1 cellular context compared by ENCODE assay signal in genomic region chrX:107135076-107135964, GRCh38.
A peak's percentile ranks its signal among the peaks of the same experiment; 100 is the strongest.
TF ChIP-seq lines count a peak whose summit lies in the region.

No MANE protein-coding gene starts in this region.

TF ChIP-seq in K562, 482 proteins besides CTCF, POLR2A, EP300 and RAD21 (continued from another document):
- peak; percentile 65 for TF ChIP-seq CEBPB (tag; IDR thresholded peaks at IDR 0.05)
- TF ChIP-seq NFE2L1 (tag; IDR thresholded peaks at IDR 0.05; ENCODE audit: borderline replicate concordance, low read depth) = no peak
- no peak for TF ChIP-seq HOMEZ (CRISPR knock-in tag; IDR thresholded peaks at IDR 0.05)
- peak; percentile 54 for TF ChIP-seq ZNF592 (IDR thresholded peaks at IDR 0.05)
- TF ChIP-seq SMARCA4 (IDR thresholded peaks at IDR 0.05) = peak; percentile 79; the same call in 1 of the 2 replicates
- no peak for TF ChIP-seq CREBBP (IDR thresholded peaks at IDR 0.05; ENCODE audit: low read depth, low read length)
- no peak for TF ChIP-seq EWSR1 (IDR thresholded peaks at IDR 0.05; ENCODE audit: borderline replicate concordance, low read depth, partially characterized antibody)
- TF ChIP-seq ZNF699 (CRISPR knock-in tag; IDR thresholded peaks at IDR 0.05; ENCODE audit: insufficient replicate concordance) = no peak
- TF ChIP-seq, protein P1, sequence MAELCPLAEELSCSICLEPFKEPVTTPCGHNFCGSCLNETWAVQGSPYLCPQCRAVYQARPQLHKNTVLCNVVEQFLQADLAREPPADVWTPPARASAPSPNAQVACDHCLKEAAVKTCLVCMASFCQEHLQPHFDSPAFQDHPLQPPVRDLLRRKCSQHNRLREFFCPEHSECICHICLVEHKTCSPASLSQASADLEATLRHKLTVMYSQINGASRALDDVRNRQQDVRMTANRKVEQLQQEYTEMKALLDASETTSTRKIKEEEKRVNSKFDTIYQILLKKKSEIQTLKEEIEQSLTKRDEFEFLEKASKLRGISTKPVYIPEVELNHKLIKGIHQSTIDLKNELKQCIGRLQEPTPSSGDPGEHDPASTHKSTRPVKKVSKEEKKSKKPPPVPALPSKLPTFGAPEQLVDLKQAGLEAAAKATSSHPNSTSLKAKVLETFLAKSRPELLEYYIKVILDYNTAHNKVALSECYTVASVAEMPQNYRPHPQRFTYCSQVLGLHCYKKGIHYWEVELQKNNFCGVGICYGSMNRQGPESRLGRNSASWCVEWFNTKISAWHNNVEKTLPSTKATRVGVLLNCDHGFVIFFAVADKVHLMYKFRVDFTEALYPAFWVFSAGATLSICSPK (IDR thresholded peaks at IDR 0.05; ENCODE audit: borderline replicate concordance) = no peak
- TF ChIP-seq FOXK1 (CRISPR knock-in tag; IDR thresholded peaks at IDR 0.05; ENCODE audit: borderline replicate concordance) = no peak
- TF ChIP-seq, protein P2, sequence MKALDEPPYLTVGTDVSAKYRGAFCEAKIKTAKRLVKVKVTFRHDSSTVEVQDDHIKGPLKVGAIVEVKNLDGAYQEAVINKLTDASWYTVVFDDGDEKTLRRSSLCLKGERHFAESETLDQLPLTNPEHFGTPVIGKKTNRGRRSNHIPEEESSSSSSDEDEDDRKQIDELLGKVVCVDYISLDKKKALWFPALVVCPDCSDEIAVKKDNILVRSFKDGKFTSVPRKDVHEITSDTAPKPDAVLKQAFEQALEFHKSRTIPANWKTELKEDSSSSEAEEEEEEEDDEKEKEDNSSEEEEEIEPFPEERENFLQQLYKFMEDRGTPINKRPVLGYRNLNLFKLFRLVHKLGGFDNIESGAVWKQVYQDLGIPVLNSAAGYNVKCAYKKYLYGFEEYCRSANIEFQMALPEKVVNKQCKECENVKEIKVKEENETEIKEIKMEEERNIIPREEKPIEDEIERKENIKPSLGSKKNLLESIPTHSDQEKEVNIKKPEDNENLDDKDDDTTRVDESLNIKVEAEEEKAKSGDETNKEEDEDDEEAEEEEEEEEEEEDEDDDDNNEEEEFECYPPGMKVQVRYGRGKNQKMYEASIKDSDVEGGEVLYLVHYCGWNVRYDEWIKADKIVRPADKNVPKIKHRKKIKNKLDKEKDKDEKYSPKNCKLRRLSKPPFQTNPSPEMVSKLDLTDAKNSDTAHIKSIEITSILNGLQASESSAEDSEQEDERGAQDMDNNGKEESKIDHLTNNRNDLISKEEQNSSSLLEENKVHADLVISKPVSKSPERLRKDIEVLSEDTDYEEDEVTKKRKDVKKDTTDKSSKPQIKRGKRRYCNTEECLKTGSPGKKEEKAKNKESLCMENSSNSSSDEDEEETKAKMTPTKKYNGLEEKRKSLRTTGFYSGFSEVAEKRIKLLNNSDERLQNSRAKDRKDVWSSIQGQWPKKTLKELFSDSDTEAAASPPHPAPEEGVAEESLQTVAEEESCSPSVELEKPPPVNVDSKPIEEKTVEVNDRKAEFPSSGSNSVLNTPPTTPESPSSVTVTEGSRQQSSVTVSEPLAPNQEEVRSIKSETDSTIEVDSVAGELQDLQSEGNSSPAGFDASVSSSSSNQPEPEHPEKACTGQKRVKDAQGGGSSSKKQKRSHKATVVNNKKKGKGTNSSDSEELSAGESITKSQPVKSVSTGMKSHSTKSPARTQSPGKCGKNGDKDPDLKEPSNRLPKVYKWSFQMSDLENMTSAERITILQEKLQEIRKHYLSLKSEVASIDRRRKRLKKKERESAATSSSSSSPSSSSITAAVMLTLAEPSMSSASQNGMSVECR (CRISPR knock-in tag; IDR thresholded peaks at IDR 0.05) = no peak
- no peak for TF ChIP-seq HES1 (IDR thresholded peaks at IDR 0.05; ENCODE audit: low read depth)
